Comparison of ENCODE assay signal across 12 cellular contexts in the genomic region with DNA sequence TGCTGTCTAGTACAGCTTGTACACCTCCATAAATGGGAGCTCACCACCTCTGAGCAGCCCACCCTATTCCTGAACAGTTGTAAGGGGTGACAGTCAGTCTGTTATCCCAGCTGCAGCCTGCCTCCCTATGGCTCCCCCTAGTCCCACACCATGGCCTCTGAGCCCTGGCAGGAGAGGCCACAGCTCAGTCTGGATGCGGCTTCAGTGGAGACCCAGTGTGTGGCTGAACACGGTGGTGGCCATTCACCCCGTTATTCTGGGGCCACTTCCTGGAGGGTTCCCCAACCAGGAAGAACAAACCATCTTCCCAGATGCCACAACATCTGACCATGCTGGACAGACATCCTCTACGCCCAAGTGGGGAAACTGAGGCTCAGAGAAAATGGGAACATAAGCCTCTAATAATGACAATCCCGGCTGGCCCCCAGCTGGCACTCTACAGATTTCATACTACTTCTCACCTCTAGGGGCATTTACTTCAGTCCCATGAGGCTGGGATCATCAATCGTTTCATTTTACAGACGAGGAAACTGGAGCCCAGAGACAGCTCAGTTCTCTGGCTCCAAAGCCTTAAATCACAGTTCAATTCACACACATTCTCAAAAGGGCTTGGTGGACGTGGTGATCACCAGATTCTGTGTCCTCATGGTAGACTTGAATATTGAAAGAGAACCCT. TPM values are rescaled to one million over a fixed set of nuclear protein-coding genes. Genes with fewer than 3 reads are reported as not detected.
DNase-seq lines count a peak whose midpoint lies in the region; ATAC-seq, FAIRE-seq and TF ChIP-seq lines count a peak whose summit lies in the region.
"Had no signal": no experiment of that assay in that cellular context is flagged by ENCODE, and none has a peak within 500 bp of the region (broad histone marks: within the 10 kb centered on the region; RNA-seq: fewer than 3 reads in every experiment).

No MANE protein-coding gene starts in this region.

- no peaks in the 10 kb centered on the region for H3K79me2 ChIP-seq in smooth muscle cell (ENCODE audit: low read depth)

- DNase-seq in NOMO-1 treated with DMSO at 0.1 percent for 48 hours (lab: John Stamatoyannopoulos, UW; ENCODE audit: unreplicated experiment), result peak; percentile 9
- DNase-seq in NOMO-1 treated with dmso at 0.1 percent for 144 hours (lab: John Stamatoyannopoulos, UW; ENCODE audit: unreplicated experiment), result no peak
- DNase-seq in NB4 (ENCODE audit: low read depth), result peak; percentile 42
- DNase-seq in dermis microvascular lymphatic vessel endothelial cell (ENCODE audit: low read depth in 2 of 2), result peak; percentile 4 to 18
- DNase-seq in smooth muscle cell (lab: John Stamatoyannopoulos, UW; ENCODE audit: unreplicated experiment), result no peak
- DNase-seq in GM12891 (ENCODE audit: insufficient read length, low spot score), result no peak
- DNase-seq in inferior parietal cortex (ENCODE audit: extremely low spot score), result no peak
- DNase-seq: activated B cell treated with CpG ODN at 0.5 μM for 24 hours; stimulated activated CD4-positive, alpha-beta T cell treated with anti-CD3 and anti-CD28 coated beads, Interleukin-2, amount 100 ng/mL, for 48 hours had no signal

- FAIRE-seq in GM12891 (lab: Jason Lieb, UNC), result no peak

- peak; percentile 48 for TF ChIP-seq CTCF in NB4 (IDR thresholded peaks at IDR 0.05; ENCODE audit: low read depth, low read length)
- peak; percentile 30 for TF ChIP-seq CTCF in smooth muscle cell (IDR thresholded peaks at IDR 0.05; ENCODE audit: borderline replicate concordance, insufficient read depth, poor library complexity, severe bottlenecking)

- no peak for ATAC-seq in HG02973 (IDR thresholded peaks at IDR 0.05; ENCODE audit: unreplicated experiment)

- H3F3A ChIP-seq in smooth muscle cell (ENCODE audit: low read depth), result no peaks in the 10 kb centered on the region

- H3K9ac ChIP-seq in smooth muscle cell (ENCODE audit: low read depth), result no peak overlapping the region

- H3K36me3 ChIP-seq in smooth muscle cell (ENCODE audit: low read depth), result no peaks in the 10 kb centered on the region

- TF ChIP-seq POLR2A in NB4 (IDR thresholded peaks at IDR 0.05; ENCODE audit: extremely low read depth, insufficient read length), result no peak
- no peak for TF ChIP-seq POLR2A in GM12891 (IDR thresholded peaks at IDR 0.05; ENCODE audit: low read depth, low read length)

- H3K9me3 ChIP-seq in smooth muscle cell (replicated peaks; ENCODE audit: low read depth), result no peaks in the 10 kb centered on the region

- H3K4me1 ChIP-seq in smooth muscle cell (ENCODE audit: low read depth), result no peaks in the 10 kb centered on the region

- H3K4me3 ChIP-seq in NB4 (ENCODE audit: low read depth, low read length), result no peak overlapping the region
- H3K4me3 ChIP-seq in smooth muscle cell, result no peak overlapping the region
- H3K4me3 ChIP-seq: lung had no signal

- no peak overlapping the region for H3K4me2 ChIP-seq in smooth muscle cell

- H3K27me3 ChIP-seq in smooth muscle cell (ENCODE audit: low read depth), result no peaks in the 10 kb centered on the region

- no peak overlapping the region for H2AFZ ChIP-seq in smooth muscle cell (ENCODE audit: low read depth)

- no peaks in the 10 kb centered on the region for H4K20me1 ChIP-seq in smooth muscle cell (ENCODE audit: low read depth)

- WGBS in smooth muscle cell (ENCODE audit: low lambda C conversion rate), result 73% methylated on average over 8 of the region's 8 CpGs

- no peak overlapping the region for H3K27ac ChIP-seq in smooth muscle cell (ENCODE audit: low read depth)

TF ChIP-seq in GM12891, 5 proteins besides CTCF, POLR2A, EP300 and RAD21:
- TF ChIP-seq TAF1 (IDR thresholded peaks at IDR 0.05; ENCODE audit: low read depth, low read length) (no peak), POLR2AphosphoS5 (IDR thresholded peaks at IDR 0.05; ENCODE audit: low read depth, low read length) (no peak), PAX5 (IDR thresholded peaks at IDR 0.05; ENCODE audit: insufficient read depth, low read length, severe bottlenecking) (no peak), POU2F2 (IDR thresholded peaks at IDR 0.05; ENCODE audit: low read depth, low read length) (no peak), SPI1 (IDR thresholded peaks at IDR 0.05; ENCODE audit: low read depth, low read length) (no peak)

RNA-seq across cellular contexts. Expression of gene GRIP2, which starts 9.3 kb away (rescaled TPM):
- not detected in 2 replicates for total RNA-seq in dermis microvascular lymphatic vessel endothelial cell
- total RNA-seq in smooth muscle cell, result 3.2 and 6.5 TPM in 2 replicates
- 2.0 and 3.6 TPM in 2 replicates for polyA plus RNA-seq in smooth muscle cell
- not detected for polyA plus RNA-seq in GM12891 (2012; ENCODE audit: low read depth, missing spikeins)
- total RNA-seq: activated B cell treated with CpG ODN at 0.5 μM for 24 hours; CD4-positive, CD25-positive, alpha-beta regulatory T cell had no signal

Comparison
In these comparisons a context has a peak if more than half of its experiments do, and no peak if none do; other contexts are left out.
1. DNase-seq: peak in NOMO-1 treated with DMSO at 0.1 percent for 48 hours (single experiment), NB4 (single experiment) and dermis microvascular lymphatic vessel endothelial cell (2 of 2); none in NOMO-1 treated with dmso at 0.1 percent for 144 hours (single experiment), smooth muscle cell (single experiment), GM12891 (single experiment) and inferior parietal cortex (single experiment).